Comparison of ENCODE assay signal across 1 cellular context in genomic region chr1:167434306-167434705, GRCh38.
A peak's percentile ranks its signal among the peaks of the same experiment; 100 is the strongest.
TF ChIP-seq lines count a peak whose summit lies in the region.

No MANE protein-coding gene starts in this region.

TF ChIP-seq in K562, 482 proteins besides CTCF, POLR2A, EP300 and RAD21 (continued from another document):
- 0 out of 2 replicates have a peak, but pooled peaks have one; percentile 15 for TF ChIP-seq USF1 (CRISPR knock-in tag; IDR thresholded peaks at IDR 0.05)
- TF ChIP-seq RBM17 (IDR thresholded peaks at IDR 0.05; ENCODE audit: borderline replicate concordance, low read depth, low read length), result no peak
- TF ChIP-seq NCOA2 (IDR thresholded peaks at IDR 0.05; ENCODE audit: partially characterized antibody in 2 of 2), result no peak
